ENCODE assay signal across 19 cellular contexts in the genomic region with DNA sequence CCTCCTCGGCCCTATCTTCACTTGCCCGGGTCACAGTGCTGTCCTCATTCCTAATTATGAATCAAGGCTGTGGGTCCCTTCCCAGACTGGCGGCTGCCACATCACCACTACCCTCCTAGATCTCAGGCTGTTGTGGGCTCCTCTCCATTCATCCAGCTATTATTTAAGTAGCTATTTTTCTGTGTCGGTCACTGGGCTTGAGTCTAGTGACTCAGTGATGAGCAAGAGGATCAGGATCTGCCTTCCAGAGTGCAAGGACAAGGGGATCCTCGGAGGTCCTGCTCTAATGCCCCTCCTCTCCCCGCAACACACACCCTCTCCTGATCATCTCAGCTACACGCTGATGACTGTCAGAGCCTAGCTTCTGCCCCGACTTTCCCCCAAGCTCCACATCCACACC. TPM values are rescaled to one million over a fixed set of nuclear protein-coding genes. Genes with fewer than 3 reads are reported as not detected.
DNase-seq lines count a peak whose midpoint lies in the region; ATAC-seq, FAIRE-seq and TF ChIP-seq lines count a peak whose summit lies in the region.
"Had no signal": no experiment of that assay in that cellular context is flagged by ENCODE, and none has a peak within 500 bp of the region (broad histone marks: within the 10 kb centered on the region; RNA-seq: fewer than 3 reads in every experiment).

No MANE protein-coding gene starts in this region.

- no peak overlapping the region for H3K27ac Mint-ChIP-seq in stimulated activated naive B cell treated with anti-CD40 and anti-IgM and Interleukin-4, amounts not matched to agents 10 μg/mL and 1 μg/mL and 100 μg/mL, for 72 hours
- H3K27ac Mint-ChIP-seq in activated CD8-positive, alpha-beta T cell treated with anti-CD3 and anti-CD28 coated beads for 36 hours: no peak overlapping the region
- H3K27ac Mint-ChIP-seq: activated naive CD4-positive, alpha-beta T cell treated with anti-CD3 and anti-CD28 coated beads, Interleukin-2, amount 50 U/mL, for 72 hours; naive thymus-derived CD4-positive, alpha-beta T cell had no signal

- peaks cover 0 to 3% of the 10 kb centered on the region in 2 donors for H3K36me3 Mint-ChIP-seq in stimulated activated naive B cell treated with anti-CD40 and anti-IgM and Interleukin-4, amounts not matched to agents 10 μg/mL and 1 μg/mL and 100 μg/mL, for 72 hours
- no peaks in the 10 kb centered on the region for H3K36me3 Mint-ChIP-seq in activated CD8-positive, alpha-beta T cell treated with anti-CD3 and anti-CD28 coated beads for 36 hours (ENCODE audit: low read depth)
- H3K36me3 Mint-ChIP-seq: activated naive CD4-positive, alpha-beta T cell treated with anti-CD3 and anti-CD28 coated beads, Interleukin-2, amount 50 U/mL, for 72 hours; naive thymus-derived CD4-positive, alpha-beta T cell had no signal

- H2AFZ ChIP-seq in trophoblast cell (ENCODE audit: insufficient read depth, low read length, poor library complexity): no peak overlapping the region

- WGBS in A549 (ENCODE audit: missing lambda C conversion rate): 21% methylated on average over 8 of the region's 8 CpGs
- WGBS in trophoblast cell (ENCODE audit: extremely low coverage, insufficient coverage, insufficient read length): no CpG with 5 or more reads among the region's 8 CpGs

- H3K79me1 ChIP-seq in trophoblast cell (ENCODE audit: low read length): no peaks in the 10 kb centered on the region

- H3K9me3 Mint-ChIP-seq in stimulated activated naive B cell treated with anti-CD40 and anti-IgM and Interleukin-4, amounts not matched to agents 10 μg/mL and 1 μg/mL and 100 μg/mL, for 72 hours: no peaks in the 10 kb centered on the region
- no peaks in the 10 kb centered on the region for H3K9me3 Mint-ChIP-seq in activated CD8-positive, alpha-beta T cell treated with anti-CD3 and anti-CD28 coated beads for 36 hours
- H3K9me3 Mint-ChIP-seq: activated naive CD4-positive, alpha-beta T cell treated with anti-CD3 and anti-CD28 coated beads, Interleukin-2, amount 50 U/mL, for 72 hours; naive thymus-derived CD4-positive, alpha-beta T cell had no signal

- H4K12ac ChIP-seq in trophoblast cell (ENCODE audit: low read depth, low read length): no peak overlapping the region

- H3K9me3 ChIP-seq in A549 (no peaks in the 10 kb centered on the region), trophoblast cell (ENCODE audit: insufficient read depth, low read depth, low read length) (peaks cover 6% of the 10 kb centered on the region)
- H3K9me3 ChIP-seq: thyroid gland had no signal

- H3K79me2 ChIP-seq in trophoblast cell (ENCODE audit: control insufficient read depth, insufficient read depth, low read length, poor library complexity): no peaks in the 10 kb centered on the region

- H2BK12ac ChIP-seq in trophoblast cell (ENCODE audit: low read length): no peak overlapping the region

- no peaks in the 10 kb centered on the region for H3K27me3 Mint-ChIP-seq in stimulated activated naive B cell treated with anti-CD40 and anti-IgM and Interleukin-4, amounts not matched to agents 10 μg/mL and 1 μg/mL and 100 μg/mL, for 72 hours
- H3K27me3 Mint-ChIP-seq in activated CD8-positive, alpha-beta T cell treated with anti-CD3 and anti-CD28 coated beads for 36 hours: peaks cover 3% of the 10 kb centered on the region

- H4K8ac ChIP-seq in trophoblast cell (ENCODE audit: low read depth, low read length): no peak overlapping the region

- H3K36me3 ChIP-seq in trophoblast cell (ENCODE audit: control insufficient read depth in 1 of 2, insufficient read depth in 2 of 2, low read length in 2 of 2): no peaks in the 10 kb centered on the region
- H3K36me3 ChIP-seq: thyroid gland had no signal

- peak; percentile 48 to 53 for DNase-seq in A549 (ENCODE audit: low read depth in 1 of 2, low spot score in 1 of 2)
- DNase-seq in HS-27A (ENCODE audit: low read depth): peak; percentile 57
- DNase-seq in iris pigment epithelial cell (ENCODE audit: low read depth): peak; percentile 85
- DNase-seq in NCI-H2081 treated with DMSO at 0.1 percent for 48 hours (lab: John Stamatoyannopoulos, UW): no peak
- no peak for DNase-seq in stimulated activated naive B cell treated with anti-CD40 and anti-IgM and Interleukin-4, amounts not matched to agents 10 μg/mL and 1 μg/mL and 100 μg/mL, for 72 hours
- DNase-seq in activated CD8-positive, alpha-beta T cell treated with anti-CD3 and anti-CD28 coated beads for 36 hours: no peak
- no peak for DNase-seq in trophoblast cell
- DNase-seq: activated CD8-positive, alpha-beta memory T cell treated with anti-CD3 and anti-CD28 coated beads, Interleukin-2, amount 50 U/mL, for 4 hours; DMS153; left colon; naive thymus-derived CD4-positive, alpha-beta T cell; NCI-H1048; NCI-H446 treated with DMSO at 0.1 percent for 48 hours; thyroid gland had no signal

- H3K4me3 ChIP-seq in A549: no peak overlapping the region
- H3K4me3 ChIP-seq in trophoblast cell (ENCODE audit: low read depth, low read length): no peak overlapping the region
- H3K4me3 ChIP-seq: skin epidermis, thyroid gland had no signal

- H3K4me3 Mint-ChIP-seq in stimulated activated naive B cell treated with anti-CD40 and anti-IgM and Interleukin-4, amounts not matched to agents 10 μg/mL and 1 μg/mL and 100 μg/mL, for 72 hours: no peak overlapping the region
- H3K4me3 Mint-ChIP-seq in activated CD8-positive, alpha-beta T cell treated with anti-CD3 and anti-CD28 coated beads for 36 hours: no peak overlapping the region
- H3K4me3 Mint-ChIP-seq: naive thymus-derived CD4-positive, alpha-beta T cell had no signal

- H2AK5ac ChIP-seq in trophoblast cell (ENCODE audit: low read length): no peak overlapping the region

- TF ChIP-seq RAD21 in A549 (conservative IDR thresholded peaks at IDR 0.05 in 1 of 2, IDR thresholded peaks at IDR 0.05 in 1 of 2): no peak

- POLR2A ChIA-PET in A549 (lab: Yijun Ruan, JAX): no interaction called here
- POLR2A ChIA-PET in activated CD8-positive, alpha-beta T cell treated with anti-CD3 and anti-CD28 coated beads for 36 hours (lab: Charles Lee): interaction anchor here (0.6 to 1.0 kb wide), 2 partner anchors 43 to 384 kb away, joined by 3 read pairs; no protein-coding TSS in a partner anchor

- no peak overlapping the region for H3K9ac ChIP-seq in trophoblast cell (ENCODE audit: low read length)

- H2BK5ac ChIP-seq in trophoblast cell (ENCODE audit: low read depth, low read length, poor library complexity): no peak overlapping the region

- no peak overlapping the region for H3K14ac ChIP-seq in trophoblast cell (ENCODE audit: low read length)

- H3K4me1 Mint-ChIP-seq in stimulated activated naive B cell treated with anti-CD40 and anti-IgM and Interleukin-4, amounts not matched to agents 10 μg/mL and 1 μg/mL and 100 μg/mL, for 72 hours: peaks cover 6 to 9% of the 10 kb centered on the region in 2 donors
- H3K4me1 Mint-ChIP-seq in activated CD8-positive, alpha-beta T cell treated with anti-CD3 and anti-CD28 coated beads for 36 hours (ENCODE audit: low read depth): peaks cover 8% of the 10 kb centered on the region

- no peak for FAIRE-seq in A549 (lab: Jason Lieb, UNC)
- FAIRE-seq: GM19239, H1 had no signal

- H3K4ac ChIP-seq in trophoblast cell (ENCODE audit: low read depth, low read length): no peak overlapping the region

- ATAC-seq in A549: peak; percentile 26 to 30; a peak in 4 of 6 replicates
- no peak for ATAC-seq in stimulated activated naive B cell treated with anti-CD40 and anti-IgM and Interleukin-4, amounts not matched to agents 10 μg/mL and 1 μg/mL and 100 μg/mL, for 72 hours (replicated peaks)
- ATAC-seq in activated CD8-positive, alpha-beta T cell treated with anti-CD3 and anti-CD28 coated beads for 36 hours: no peak
- ATAC-seq: activated naive CD4-positive, alpha-beta T cell treated with anti-CD3 and anti-CD28 coated beads, Interleukin-2, amount 50 U/mL, for 72 hours; left colon; naive thymus-derived CD4-positive, alpha-beta T cell had no signal

- H2BK120ac ChIP-seq in trophoblast cell (ENCODE audit: insufficient read depth, low read length, poor library complexity): no peak overlapping the region

- peak overlapping the region; percentile 39; the same call in 2 of the 3 replicates for H3K4me2 ChIP-seq in A549
- no peak overlapping the region for H3K4me2 ChIP-seq in trophoblast cell (ENCODE audit: low read length)

- H3K18ac ChIP-seq in trophoblast cell (ENCODE audit: low read length): no peak overlapping the region

- H3K27ac ChIP-seq in A549 (peak overlapping the region; percentile 32 to 67; a peak in 2 of 6 replicates), angular gyrus (ENCODE audit: low read depth, low read length) (peak overlapping the region; percentile 1), trophoblast cell (ENCODE audit: low read depth, low read length) (no peak overlapping the region)
- H3K27ac ChIP-seq: skin epidermis, thyroid gland had no signal

- intact Hi-C loops in activated CD8-positive, alpha-beta T cell treated with anti-CD3 and anti-CD28 coated beads for 36 hours (cut with micrococcal nuclease): no loop called here

- no peak for TF ChIP-seq CTCF in A549 (IDR thresholded peaks at IDR 0.05)
- TF ChIP-seq CTCF in activated CD8-positive, alpha-beta T cell treated with anti-CD3 and anti-CD28 coated beads for 36 hours (IDR thresholded peaks at IDR 0.05): no peak

- H3K27me3 ChIP-seq in trophoblast cell (ENCODE audit: insufficient read depth, low read length): no peaks in the 10 kb centered on the region
- H3K27me3 ChIP-seq: thyroid gland had no signal

- H3K4me1 ChIP-seq in A549 (peaks cover 26% of the 10 kb centered on the region), trophoblast cell (ENCODE audit: control insufficient read depth in 1 of 2, insufficient read depth in 2 of 2, low read length in 2 of 2) (peaks cover 0 to 3% of the 10 kb centered on the region in 2 experiments)

- CTCF ChIA-PET in A549 (lab: Yijun Ruan, JAX): interaction anchor here (0.5 to 2.1 kb wide), 4 partner anchors 9 to 372 kb away, joined by 3 to 10 read pairs (median 4); no protein-coding TSS in a partner anchor
- CTCF ChIA-PET in activated CD8-positive, alpha-beta T cell treated with anti-CD3 and anti-CD28 coated beads for 36 hours (lab: Charles Lee): interaction anchor here (1.1 to 1.3 kb wide), 2 partner anchors 37 to 38 kb away, joined by 3 read pairs; no protein-coding TSS in a partner anchor

- no peak for TF ChIP-seq EP300 in A549 (IDR thresholded peaks at IDR 0.05)

- H3K23ac ChIP-seq in trophoblast cell (ENCODE audit: low read length): no peak overlapping the region

- no peak for TF ChIP-seq POLR2A in A549 (IDR thresholded peaks at IDR 0.05; ENCODE audit: low read length)

- H4K91ac ChIP-seq in trophoblast cell (ENCODE audit: low read depth, low read length): no peak overlapping the region

TF ChIP-seq in A549, 52 proteins besides CTCF, POLR2A, EP300 and RAD21:
- TF ChIP-seq RFX5 (IDR thresholded peaks at IDR 0.05) (no peak), CHD2 (IDR thresholded peaks at IDR 0.05; ENCODE audit: low read length, partially characterized antibody) (no peak)

RNA-seq across cellular contexts. Expression of a gene that starts 34.1 kb away (rescaled TPM):
- polyA plus RNA-seq in A549 (2011; rRNA removed) (not detected in 2 replicates), A549 (2017; fragmentation: RNase III; extraction: RNeasy Plus Mini Kit Qiagen cat#74134 plus additional on column Dnase treatment) (not detected in 3 replicates)
- not detected in 2 replicates for polyA plus RNA-seq in A549 (2012; cell fraction: cytosol; rRNA removed)
- 0.02 TPM in 1 of 2 replicates, not detected in the other for polyA plus RNA-seq in A549 (2012; cell fraction: nucleus; rRNA removed)
- not detected in 2 replicates for polyA minus RNA-seq in A549 (2011; rRNA and poly(A)+ RNA removed)
- under 1 TPM in 1 of 2 experiments, not detected in 1; 0.18 TPM for total RNA-seq in activated CD8-positive, alpha-beta T cell treated with anti-CD3 and anti-CD28 coated beads for 36 hours
- polyA plus RNA-seq in trophoblast cell (2013): not detected in 2 replicates
- total RNA-seq: H1 had no signal
- polyA plus RNA-seq: H1; naive thymus-derived CD4-positive, alpha-beta T cell had no signal

Comparison
In these comparisons a context has a peak if more than half of its experiments do, and no peak if none do; other contexts are left out.
1. ATAC-seq: peak in A549 (2 of 2); none in stimulated activated naive B cell treated with anti-CD40 and anti-IgM and Interleukin-4, amounts not matched to agents 10 μg/mL and 1 μg/mL and 100 μg/mL, for 72 hours (0 of 2) and activated CD8-positive, alpha-beta T cell treated with anti-CD3 and anti-CD28 coated beads for 36 hours (single experiment).
2. DNase-seq: peak in A549 (2 of 2), HS-27A (single experiment) and iris pigment epithelial cell (single experiment); none in NCI-H2081 treated with DMSO at 0.1 percent for 48 hours (single experiment), stimulated activated naive B cell treated with anti-CD40 and anti-IgM and Interleukin-4, amounts not matched to agents 10 μg/mL and 1 μg/mL and 100 μg/mL, for 72 hours (single experiment), activated CD8-positive, alpha-beta T cell treated with anti-CD3 and anti-CD28 coated beads for 36 hours (single experiment) and trophoblast cell (0 of 2).